ENCODE assay signal across 1 cellular context in the genomic region with DNA sequence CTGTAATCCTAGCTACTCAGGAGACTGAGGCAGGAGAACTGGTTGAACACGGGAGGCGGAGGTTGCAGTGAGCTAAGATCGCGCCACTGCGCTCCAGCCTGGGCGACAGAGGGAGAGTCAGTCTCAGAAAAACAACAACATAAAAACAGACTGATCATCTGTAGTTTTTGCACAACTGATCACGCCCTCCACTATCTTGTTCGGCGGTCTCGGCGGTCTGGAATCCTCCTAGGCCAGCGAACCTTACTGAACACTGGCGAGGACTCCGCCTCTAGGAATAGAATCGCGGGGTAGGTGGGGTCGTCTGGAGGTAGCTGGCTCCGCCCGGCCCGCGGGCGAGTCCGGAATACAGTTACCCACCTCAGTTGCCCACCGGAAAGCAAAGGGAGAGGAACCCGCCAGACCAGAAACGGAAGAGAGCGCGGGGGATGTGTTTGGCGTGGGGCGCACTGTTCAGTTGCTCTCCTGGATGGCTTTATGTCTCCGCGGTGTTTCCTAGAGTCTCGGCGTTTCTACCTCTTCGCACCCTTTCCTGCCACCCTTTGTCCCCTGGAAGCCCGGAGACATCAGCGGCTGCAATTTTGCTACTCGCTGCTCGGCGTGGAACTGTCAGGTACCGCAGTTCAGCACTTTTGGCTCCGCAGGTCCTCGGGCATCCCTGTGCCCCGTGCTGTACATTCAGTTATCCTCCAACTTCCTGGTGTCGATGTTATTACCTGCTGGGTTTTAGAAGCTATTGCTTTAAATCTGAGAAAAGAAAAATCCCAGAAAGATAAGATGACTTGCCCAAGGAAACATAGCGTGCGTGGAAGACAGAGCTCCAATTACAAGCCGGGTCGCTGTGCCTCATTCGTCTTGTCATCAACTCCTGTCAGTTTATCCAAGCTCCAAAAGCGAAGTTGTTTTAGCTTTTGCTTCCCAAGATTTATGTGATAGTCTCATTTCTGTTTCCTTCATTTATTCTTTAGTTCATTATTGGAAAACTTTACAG.
TF ChIP-seq lines count a peak whose summit lies in the region.

No MANE protein-coding gene starts in this region.

TF ChIP-seq in SK-N-SH, 30 proteins besides CTCF, POLR2A, EP300 and RAD21 (continued from another document):
- TF ChIP-seq GABPA (IDR thresholded peaks at IDR 0.05; ENCODE audit: low read depth) = peak; percentile 96
- TF ChIP-seq USF2 (IDR thresholded peaks at IDR 0.05; ENCODE audit: borderline replicate concordance, low read depth, low read length) = no peak
- no peak for TF ChIP-seq USF1 (IDR thresholded peaks at IDR 0.05; ENCODE audit: borderline replicate concordance, low read depth)
- TF ChIP-seq JUND (IDR thresholded peaks at IDR 0.05) = no peak
- no peak for TF ChIP-seq SMC3 (IDR thresholded peaks at IDR 0.05; ENCODE audit: low read depth, low read length)
- no peak for TF ChIP-seq FOSL2 (IDR thresholded peaks at IDR 0.05; ENCODE audit: borderline replicate concordance, low read depth)
- TF ChIP-seq, protein P1, sequence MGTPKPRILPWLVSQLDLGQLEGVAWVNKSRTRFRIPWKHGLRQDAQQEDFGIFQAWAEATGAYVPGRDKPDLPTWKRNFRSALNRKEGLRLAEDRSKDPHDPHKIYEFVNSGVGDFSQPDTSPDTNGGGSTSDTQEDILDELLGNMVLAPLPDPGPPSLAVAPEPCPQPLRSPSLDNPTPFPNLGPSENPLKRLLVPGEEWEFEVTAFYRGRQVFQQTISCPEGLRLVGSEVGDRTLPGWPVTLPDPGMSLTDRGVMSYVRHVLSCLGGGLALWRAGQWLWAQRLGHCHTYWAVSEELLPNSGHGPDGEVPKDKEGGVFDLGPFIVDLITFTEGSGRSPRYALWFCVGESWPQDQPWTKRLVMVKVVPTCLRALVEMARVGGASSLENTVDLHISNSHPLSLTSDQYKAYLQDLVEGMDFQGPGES (IDR thresholded peaks at IDR 0.05; ENCODE audit: low read depth, low read length) = peak; percentile 22; the same call in 1 of the 2 replicates
- no peak for TF ChIP-seq FOXM1 (IDR thresholded peaks at IDR 0.05; ENCODE audit: low read depth)
- TF ChIP-seq, protein P2, sequence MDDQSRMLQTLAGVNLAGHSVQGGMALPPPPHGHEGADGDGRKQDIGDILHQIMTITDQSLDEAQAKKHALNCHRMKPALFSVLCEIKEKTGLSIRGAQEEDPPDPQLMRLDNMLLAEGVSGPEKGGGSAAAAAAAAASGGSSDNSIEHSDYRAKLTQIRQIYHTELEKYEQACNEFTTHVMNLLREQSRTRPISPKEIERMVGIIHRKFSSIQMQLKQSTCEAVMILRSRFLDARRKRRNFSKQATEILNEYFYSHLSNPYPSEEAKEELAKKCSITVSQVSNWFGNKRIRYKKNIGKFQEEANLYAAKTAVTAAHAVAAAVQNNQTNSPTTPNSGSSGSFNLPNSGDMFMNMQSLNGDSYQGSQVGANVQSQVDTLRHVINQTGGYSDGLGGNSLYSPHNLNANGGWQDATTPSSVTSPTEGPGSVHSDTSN (IDR thresholded peaks at IDR 0.05) = no peak
- peak; percentile 34; the same call in 1 of the 2 replicates for TF ChIP-seq FOXJ3 (CRISPR knock-in tag; IDR thresholded peaks at IDR 0.05)
- TF ChIP-seq NRF1 (IDR thresholded peaks at IDR 0.05; ENCODE audit: low read depth, low read length) = no peak
- TF ChIP-seq CHD2 (IDR thresholded peaks at IDR 0.05; ENCODE audit: low read length, partially characterized antibody) = peak; percentile 95
- peak; percentile 84 for TF ChIP-seq POLR2AphosphoS5 (IDR thresholded peaks at IDR 0.05; ENCODE audit: low read depth, low read length)
- no peak; the same call in 1 of the 2 replicates for TF ChIP-seq NFIC (IDR thresholded peaks at IDR 0.05; ENCODE audit: borderline replicate concordance)
- no peak for TF ChIP-seq TEAD4 (IDR thresholded peaks at IDR 0.05; ENCODE audit: borderline replicate concordance, insufficient read depth)
- no peak for TF ChIP-seq EZH2phosphoT487 (IDR thresholded peaks at IDR 0.05; ENCODE audit: borderline replicate concordance, low read depth)
- no peak; the same call in none of the 2 replicates for TF ChIP-seq MXI1 (IDR thresholded peaks at IDR 0.05; ENCODE audit: low read depth, low read length)
- TF ChIP-seq MEF2A (IDR thresholded peaks at IDR 0.05; ENCODE audit: borderline replicate concordance, low read depth) = no peak
- TF ChIP-seq MAX (IDR thresholded peaks at IDR 0.05; ENCODE audit: low read depth) = peak; percentile 37; the same call in 1 of the 2 replicates
- TF ChIP-seq GATA2 (CRISPR knock-in tag; IDR thresholded peaks at IDR 0.05) = no peak
- peak; percentile 21; the same call in 1 of the 2 replicates for TF ChIP-seq TCF12 (IDR thresholded peaks at IDR 0.05)
- peak; percentile 81 for TF ChIP-seq ELF1 (IDR thresholded peaks at IDR 0.05)
- peak; percentile 66; the same call in 1 of the 2 replicates for TF ChIP-seq RCOR1 (IDR thresholded peaks at IDR 0.05; ENCODE audit: low read length)
- no peak for TF ChIP-seq ZBTB33 (IDR thresholded peaks at IDR 0.05; ENCODE audit: borderline replicate concordance, low read depth)
- TF ChIP-seq RXRA (IDR thresholded peaks at IDR 0.05; ENCODE audit: borderline replicate concordance, low read depth) = no peak
